ENCODE assay signal across 8 cellular contexts in genomic region chr2:217934321-217935131, GRCh38.
DNase-seq lines count a peak whose midpoint lies in the region; ATAC-seq and TF ChIP-seq lines count a peak whose summit lies in the region.

No MANE protein-coding gene starts in this region.

- no peak overlapping the region for H3K27ac Mint-ChIP-seq in activated naive CD8-positive, alpha-beta T cell treated with anti-CD3 and anti-CD28 coated beads, Interleukin-2, amount 10 ng/mL, durations not matched to agents 7 days and 5 days
- no peak overlapping the region for H3K27ac Mint-ChIP-seq in activated naive CD8-positive, alpha-beta T cell treated with anti-CD3 and anti-CD28 coated beads for 36 hours

- H3K27ac ChIP-seq in brain microvascular endothelial cell, result peak overlapping the region; percentile 87
- peak overlapping the region; percentile 85 to 95 (median 89) for H3K27ac ChIP-seq in transverse colon

- H3K9me3 ChIP-seq in transverse colon, result no peaks in the 10 kb centered on the region

- H3K27me3 Mint-ChIP-seq in activated naive CD8-positive, alpha-beta T cell treated with anti-CD3 and anti-CD28 coated beads, Interleukin-2, amount 10 ng/mL, durations not matched to agents 7 days and 5 days, result peaks cover 42% of the 10 kb centered on the region
- H3K27me3 Mint-ChIP-seq in activated naive CD8-positive, alpha-beta T cell treated with anti-CD3 and anti-CD28 coated beads for 36 hours, result peaks cover 7% of the 10 kb centered on the region

- H3K9me3 Mint-ChIP-seq in activated naive CD8-positive, alpha-beta T cell treated with anti-CD3 and anti-CD28 coated beads, Interleukin-2, amount 10 ng/mL, durations not matched to agents 7 days and 5 days, result no peaks in the 10 kb centered on the region
- H3K9me3 Mint-ChIP-seq in activated naive CD8-positive, alpha-beta T cell treated with anti-CD3 and anti-CD28 coated beads for 36 hours, result no peaks in the 10 kb centered on the region

- intact Hi-C loops in transverse colon (cut with DNase I; ENCODE audit: low total_unique reads), result no loop called here

- peaks cover 24 to 92% (median 61%) of the 10 kb centered on the region in 4 donors for H3K4me1 ChIP-seq in transverse colon

- in situ Hi-C loops in brain microvascular endothelial cell (cut with HindIII; ENCODE audit: low pct_ligation_motif_present, low sequenced_read_pairs), result no loop called here
- in situ Hi-C loops in transverse colon (cut with MboI; ENCODE audit: low pct_ligation_motif_present in 1 of 4, low pct_unique_long_range_greater_than_20kb in 1 of 4, low sequenced_read_pairs in 3 of 4), result no loop called here

- peaks cover 44% of the 10 kb centered on the region for H3K4me1 Mint-ChIP-seq in activated naive CD8-positive, alpha-beta T cell treated with anti-CD3 and anti-CD28 coated beads, Interleukin-2, amount 10 ng/mL, durations not matched to agents 7 days and 5 days
- peaks cover 8% of the 10 kb centered on the region for H3K4me1 Mint-ChIP-seq in activated naive CD8-positive, alpha-beta T cell treated with anti-CD3 and anti-CD28 coated beads for 36 hours

- no peak for TF ChIP-seq EP300 in transverse colon (IDR thresholded peaks at IDR 0.05; ENCODE audit: low read depth)

- TF ChIP-seq CTCF in brain microvascular endothelial cell (IDR thresholded peaks at IDR 0.05; ENCODE audit: low read depth, low read length, missing control alignments) (no peak), transverse colon (IDR thresholded peaks at IDR 0.05) (no peak)

- no peak overlapping the region for H3K4me3 Mint-ChIP-seq in activated naive CD8-positive, alpha-beta T cell treated with anti-CD3 and anti-CD28 coated beads, Interleukin-2, amount 10 ng/mL, durations not matched to agents 7 days and 5 days
- no peak overlapping the region for H3K4me3 Mint-ChIP-seq in activated naive CD8-positive, alpha-beta T cell treated with anti-CD3 and anti-CD28 coated beads for 36 hours

- H3K36me3 ChIP-seq in brain microvascular endothelial cell (replicated peaks) (no peaks in the 10 kb centered on the region), transverse colon (no peaks in the 10 kb centered on the region)

- ATAC-seq in activated naive CD8-positive, alpha-beta T cell treated with anti-CD3 and anti-CD28 coated beads, Interleukin-2, amount 10 ng/mL, durations not matched to agents 7 days and 5 days (ENCODE audit: low read depth), result peak; percentile 13
- ATAC-seq in left lobe of liver, result peak; percentile 35
- no peak for ATAC-seq in GM21717 (IDR thresholded peaks at IDR 0.05; ENCODE audit: unreplicated experiment)
- ATAC-seq in HG03565 (IDR thresholded peaks at IDR 0.05; ENCODE audit: unreplicated experiment), result no peak

- POLR2A ChIA-PET in activated naive CD8-positive, alpha-beta T cell treated with anti-CD3 and anti-CD28 coated beads, Interleukin-2, amount 10 ng/mL, durations not matched to agents 7 days and 5 days (lab: Charles Lee), result no interaction called here

- 35 to 40% methylated on average over 2 to 13 of the region's 13 CpGs for WGBS in transverse colon (ENCODE audit: low coverage in 1 of 2), 2 donors

- H3K36me3 Mint-ChIP-seq in activated naive CD8-positive, alpha-beta T cell treated with anti-CD3 and anti-CD28 coated beads, Interleukin-2, amount 10 ng/mL, durations not matched to agents 7 days and 5 days, result no peaks in the 10 kb centered on the region
- no peaks in the 10 kb centered on the region for H3K36me3 Mint-ChIP-seq in activated naive CD8-positive, alpha-beta T cell treated with anti-CD3 and anti-CD28 coated beads for 36 hours

- H3K4me3 ChIP-seq in brain microvascular endothelial cell (ENCODE audit: low read depth, low read length), result no peak overlapping the region
- peak overlapping the region in 2 of 4 donors; percentile 7 to 27 for H3K4me3 ChIP-seq in transverse colon

- no peak for DNase-seq in activated naive CD8-positive, alpha-beta T cell treated with anti-CD3 and anti-CD28 coated beads, Interleukin-2, amount 10 ng/mL, durations not matched to agents 7 days and 5 days
- DNase-seq in activated naive CD8-positive, alpha-beta T cell treated with anti-CD3 and anti-CD28 coated beads for 36 hours, result no peak
- DNase-seq in brain microvascular endothelial cell, result peak; percentile 95
- no peak for DNase-seq in left lobe of liver (ENCODE audit: low spot score)
- peak; percentile 60 for DNase-seq in transverse colon
- no peak for DNase-seq in NCI-H1105 (lab: John Stamatoyannopoulos, UW)

- no peak for TF ChIP-seq POLR2A in transverse colon (IDR thresholded peaks at IDR 0.05)

- H3K27me3 ChIP-seq in brain microvascular endothelial cell (replicated peaks) (no peaks in the 10 kb centered on the region), transverse colon (no peaks in the 10 kb centered on the region)

Comparison
In these comparisons a context has a peak if more than half of its experiments do, and no peak if none do; other contexts are left out.
1. ATAC-seq: peak in activated naive CD8-positive, alpha-beta T cell treated with anti-CD3 and anti-CD28 coated beads, Interleukin-2, amount 10 ng/mL, durations not matched to agents 7 days and 5 days (single experiment) and left lobe of liver (single experiment); none in GM21717 (single experiment) and HG03565 (single experiment).
2. DNase-seq: peak in brain microvascular endothelial cell (single experiment) and transverse colon (single experiment); none in activated naive CD8-positive, alpha-beta T cell treated with anti-CD3 and anti-CD28 coated beads, Interleukin-2, amount 10 ng/mL, durations not matched to agents 7 days and 5 days (single experiment), activated naive CD8-positive, alpha-beta T cell treated with anti-CD3 and anti-CD28 coated beads for 36 hours (single experiment), left lobe of liver (single experiment) and NCI-H1105 (single experiment).